ENCODE assay signal across 22 cellular contexts in the genomic region with DNA sequence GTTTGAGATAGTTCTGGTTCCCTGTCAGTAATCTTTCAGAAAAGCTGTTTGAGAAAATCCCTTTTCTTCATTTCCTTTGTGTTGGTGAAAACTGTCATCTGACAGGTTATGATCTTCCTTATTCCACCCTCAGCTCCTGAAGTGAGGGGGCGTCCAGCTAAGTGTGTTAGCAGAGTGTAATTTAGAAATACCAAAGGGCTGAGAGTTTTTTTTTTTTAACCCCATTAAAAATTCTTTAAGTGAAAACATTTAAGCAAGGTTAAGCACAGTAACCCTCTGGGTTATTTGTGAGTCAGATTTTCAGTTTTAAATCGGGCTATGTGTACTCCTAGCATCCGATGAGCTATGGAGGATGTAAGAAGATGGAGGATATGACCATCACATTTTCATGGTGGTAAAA.
DNase-seq lines count a peak whose midpoint lies in the region; ATAC-seq and TF ChIP-seq lines count a peak whose summit lies in the region.
"Had no signal": no experiment of that assay in that cellular context is flagged by ENCODE, and none has a peak within 500 bp of the region (broad histone marks: within the 10 kb centered on the region; RNA-seq: fewer than 3 reads in every experiment).

No MANE protein-coding gene starts in this region.

- H3K9me3 Mint-ChIP-seq in neural progenitor cell: no peaks in the 10 kb centered on the region
- H3K9me3 Mint-ChIP-seq: GM23338 had no signal

- intact Hi-C loops in left lung (cut with DNase I): no loop called here

- no peaks in the 10 kb centered on the region for H3K36me3 Mint-ChIP-seq in neural progenitor cell

- no peak overlapping the region for H3K27ac ChIP-seq in neural progenitor cell
- no peak overlapping the region for H3K27ac ChIP-seq in left lung
- H3K27ac ChIP-seq: 22Rv1, C4-2B had no signal

- peak overlapping the region; percentile 12 for H2AFZ ChIP-seq in neural progenitor cell (replicated peaks)

- no peaks in the 10 kb centered on the region for H4K20me1 ChIP-seq in neural progenitor cell (ENCODE audit: low read depth)

- H3K4me1 ChIP-seq in neural progenitor cell: no peaks in the 10 kb centered on the region
- H3K4me1 ChIP-seq in left lung: no peaks in the 10 kb centered on the region

- no peak for ATAC-seq in left lung
- ATAC-seq: GM23338, HCT116, K562, PC-3 had no signal

- H3K27me3 ChIP-seq in MG63 (no peaks in the 10 kb centered on the region), neural progenitor cell (no peaks in the 10 kb centered on the region), left lung (no peaks in the 10 kb centered on the region)

- no peak overlapping the region for H3K4me2 ChIP-seq in neural progenitor cell
- H3K4me2 ChIP-seq: GM23338 had no signal

- H3K79me2 ChIP-seq in neural progenitor cell (ENCODE audit: low read depth): no peaks in the 10 kb centered on the region

- H3K4me1 Mint-ChIP-seq in neural progenitor cell: peaks cover 27% of the 10 kb centered on the region

- H3K9me3 ChIP-seq in MG63 (no peaks in the 10 kb centered on the region), neural progenitor cell (ENCODE audit: low read depth) (no peaks in the 10 kb centered on the region), left lung (no peaks in the 10 kb centered on the region)

- H3K4me3 Mint-ChIP-seq in neural progenitor cell: no peak overlapping the region
- H3K4me3 Mint-ChIP-seq: GM23338 had no signal

- DNase-seq in Daoy (ENCODE audit: low read depth) (peak; percentile 37), MG63 (peak; percentile 5), glomerular visceral epithelial cell (ENCODE audit: extremely low spot score) (peak; percentile 25), neural progenitor cell (ENCODE audit: low spot score) (no peak), MV-4-11 (lab: John Stamatoyannopoulos, UW) (no peak), left lung (no peak)
- no peak for DNase-seq in stimulated activated CD4-positive, alpha-beta T cell treated with anti-CD3 and anti-CD28 coated beads, Interleukin-4, amount 100 ng/mL, for 4 hours
- no peak for DNase-seq in activated T-cell treated with anti-CD3 and anti-CD28 coated beads, Interleukin-2, amount 50 U/mL, for 48 hours
- DNase-seq: AML-193, DMS79, NCI-H1417, NCI-H187, NCI-H2107, NCI-H2227 treated with DMSO at 0.1 percent for 48 hours, NCI-H510A treated with DMSO at 0.1 percent for 48 hours, NCI-H82, PC-3 had no signal

- H3F3A ChIP-seq in neural progenitor cell (ENCODE audit: low read depth): no peaks in the 10 kb centered on the region

- TF ChIP-seq CTCF in neural progenitor cell (IDR thresholded peaks at IDR 0.05): no peak
- no peak for TF ChIP-seq CTCF in left lung (IDR thresholded peaks at IDR 0.05)

- H3K27ac Mint-ChIP-seq in neural progenitor cell: peak overlapping the region; percentile 69
- H3K27ac Mint-ChIP-seq: GM23338 had no signal

- no peak overlapping the region for H3K9ac ChIP-seq in neural progenitor cell

- H3K4me3 ChIP-seq in MG63 (no peak overlapping the region), neural progenitor cell (no peak overlapping the region), left lung (no peak overlapping the region)
- H3K4me3 ChIP-seq: GM23338, K562 had no signal

- H3K36me3 ChIP-seq in MG63 (no peaks in the 10 kb centered on the region), neural progenitor cell (no peaks in the 10 kb centered on the region), left lung (no peaks in the 10 kb centered on the region)

- H3K27me3 Mint-ChIP-seq in neural progenitor cell (ENCODE audit: insufficient read depth, low read depth): no peaks in the 10 kb centered on the region

Comparison
In these comparisons a context has a peak if more than half of its experiments do, and no peak if none do; other contexts are left out.
1. DNase-seq: peak in Daoy (single experiment), MG63 (single experiment) and glomerular visceral epithelial cell (single experiment); none in neural progenitor cell (single experiment), stimulated activated CD4-positive, alpha-beta T cell treated with anti-CD3 and anti-CD28 coated beads, Interleukin-4, amount 100 ng/mL, for 4 hours (0 of 2), activated T-cell treated with anti-CD3 and anti-CD28 coated beads, Interleukin-2, amount 50 U/mL, for 48 hours (0 of 2), MV-4-11 (single experiment) and left lung (0 of 2).